6 cellular contexts compared by ENCODE assay signal in the genomic region with DNA sequence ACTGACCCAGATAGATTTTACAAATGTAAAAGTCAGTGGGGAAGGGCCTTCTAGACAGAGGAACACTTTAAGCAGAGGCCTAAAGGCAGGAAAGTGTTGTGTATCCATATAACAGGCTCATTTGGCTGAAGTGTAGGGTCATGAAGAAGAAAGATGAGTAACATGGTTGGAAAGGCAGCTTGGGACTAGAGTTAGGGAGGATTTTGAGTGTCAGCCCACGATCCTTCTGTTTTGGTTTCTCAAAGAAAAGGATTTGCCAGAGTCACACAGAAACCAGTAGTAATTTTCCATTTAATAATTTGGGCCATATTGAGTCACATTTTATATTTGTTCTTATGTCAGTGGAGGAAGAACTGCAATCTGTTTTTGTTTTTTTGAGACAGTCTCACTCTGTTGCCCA.
"Had no signal": no experiment of that assay in that cellular context is flagged by ENCODE, and none has a peak within 500 bp of the region (broad histone marks: within the 10 kb centered on the region; RNA-seq: fewer than 3 reads in every experiment).

No MANE protein-coding gene starts in this region.

- H3K4me1 Mint-ChIP-seq: GM23338, H9 had no signal

- H3K27ac Mint-ChIP-seq: GM23338, H9 had no signal

- ATAC-seq: GM23338, HepG2, K562 had no signal

- DNase-seq: H9, HCEC 1CT, KG1 had no signal

- H3K4me3 Mint-ChIP-seq: GM23338, H9 had no signal

- H3K4me2 ChIP-seq: GM23338 had no signal

- H3K4me3 ChIP-seq: GM23338, K562 had no signal

- H2AFZ ChIP-seq: GM23338 had no signal
